Comparison of ENCODE assay signal across 9 cellular contexts in genomic region chr22:30159561-30160353, GRCh38.
DNase-seq lines count a peak whose midpoint lies in the region; ATAC-seq, FAIRE-seq and TF ChIP-seq lines count a peak whose summit lies in the region.
"Had no signal": no experiment of that assay in that cellular context is flagged by ENCODE, and none has a peak within 500 bp of the region (broad histone marks: within the 10 kb centered on the region; RNA-seq: fewer than 3 reads in every experiment).

No MANE protein-coding gene starts in this region.

- no peak for TF ChIP-seq EP300 in SK-N-SH (IDR thresholded peaks at IDR 0.05; ENCODE audit: borderline replicate concordance in 1 of 2, low read depth in 1 of 2, low read length in 1 of 2)

- H3K4me3 ChIP-seq in SK-N-SH (ENCODE audit: low read depth in 2 of 2, low read length in 1 of 2) (no peak overlapping the region), RWPE2 (ENCODE audit: severe bottlenecking) (no peak overlapping the region), small intestine (ENCODE audit: low read depth in 1 of 2, low read length in 2 of 2) (no peak overlapping the region)
- H3K4me3 ChIP-seq: BLaER1 treated with 17β-estradiol and CSF1 and Interleukin-3, amounts not matched to agents 10 nM and 100 nM had no signal

- H3K27me3 ChIP-seq in SK-N-SH (ENCODE audit: insufficient read depth) (no peaks in the 10 kb centered on the region), RWPE2 (ENCODE audit: insufficient read depth, poor library complexity, severe bottlenecking) (no peaks in the 10 kb centered on the region), small intestine (ENCODE audit: control insufficient read depth in 2 of 2, insufficient read depth in 2 of 2, low read length in 2 of 2) (no peaks in the 10 kb centered on the region)
- H3K27me3 ChIP-seq: BLaER1 treated with 17β-estradiol and CSF1 and Interleukin-3, amounts not matched to agents 10 nM and 100 nM had no signal

- H3K79me2 ChIP-seq in SK-N-SH (ENCODE audit: insufficient read depth), result no peaks in the 10 kb centered on the region

- H3F3A ChIP-seq in SK-N-SH (replicated peaks; ENCODE audit: insufficient read depth), result peaks cover 3% of the 10 kb centered on the region

- no peak for TF ChIP-seq CTCF in SK-N-SH (IDR thresholded peaks at IDR 0.05)
- TF ChIP-seq CTCF in RWPE2 (IDR thresholded peaks at IDR 0.05; ENCODE audit: poor library complexity, severe bottlenecking), result no peak

- no peak overlapping the region for H3K4me2 ChIP-seq in SK-N-SH
- H3K4me2 ChIP-seq: BLaER1 treated with 17β-estradiol and CSF1 and Interleukin-3, amounts not matched to agents 10 nM and 100 nM had no signal

- DNase-seq in SK-N-SH (no peak), RWPE2 (ENCODE audit: low spot score) (no peak), fibroblast of peridontal ligament (ENCODE audit: extremely low read depth) (peak; percentile 88), small intestine (peak; percentile 22), SW480 (ENCODE audit: low spot score) (no peak), DMS153 (lab: John Stamatoyannopoulos, UW) (no peak)

- H3K4me1 ChIP-seq in SK-N-SH (ENCODE audit: control insufficient read depth in 1 of 2, insufficient read depth in 2 of 2, low read depth in 1 of 2, low read length in 1 of 2) (no peaks in the 10 kb centered on the region), RWPE2 (ENCODE audit: insufficient read depth, poor library complexity, severe bottlenecking) (peaks cover 2% of the 10 kb centered on the region), small intestine (ENCODE audit: control insufficient read depth in 2 of 2, insufficient read depth in 1 of 2, low read depth in 1 of 2, low read length in 1 of 2) (no peaks in the 10 kb centered on the region)

- no peak overlapping the region for H2AFZ ChIP-seq in SK-N-SH (ENCODE audit: low read depth)

- H3K9me3 ChIP-seq in SK-N-SH, result no peaks in the 10 kb centered on the region
- H3K9me3 ChIP-seq in RWPE2 (ENCODE audit: severe bottlenecking), result no peaks in the 10 kb centered on the region
- H3K9me3 ChIP-seq in small intestine (ENCODE audit: control insufficient read depth, low read depth), result no peaks in the 10 kb centered on the region
- H3K9me3 ChIP-seq: BLaER1 treated with 17β-estradiol and CSF1 and Interleukin-3, amounts not matched to agents 10 nM and 100 nM had no signal

- H3K36me3 ChIP-seq in SK-N-SH (replicated peaks in 1 of 2; ENCODE audit: control insufficient read depth in 1 of 2, insufficient read depth in 2 of 2, low read length in 1 of 2) (no peaks in the 10 kb centered on the region), RWPE2 (ENCODE audit: low read depth) (no peaks in the 10 kb centered on the region), small intestine (ENCODE audit: control insufficient read depth in 2 of 2, insufficient read depth in 2 of 2, low read length in 2 of 2) (no peaks in the 10 kb centered on the region)
- H3K36me3 ChIP-seq: BLaER1 treated with 17β-estradiol and CSF1 and Interleukin-3, amounts not matched to agents 10 nM and 100 nM had no signal

- FAIRE-seq in small intestine (lab: Jason Lieb, UNC), result no peak

- no peaks in the 10 kb centered on the region for H3K9me2 ChIP-seq in SK-N-SH

- H3K27ac ChIP-seq in SK-N-SH (ENCODE audit: low read depth in 2 of 2, low read length in 1 of 2), result no peak overlapping the region
- H3K27ac ChIP-seq in RWPE2 (ENCODE audit: poor library complexity, severe bottlenecking), result no peak overlapping the region
- H3K27ac ChIP-seq in small intestine (ENCODE audit: low read depth in 1 of 2, low read length in 1 of 2), result no peak overlapping the region
- H3K27ac ChIP-seq: BLaER1 treated with 17β-estradiol and CSF1 and Interleukin-3, amounts not matched to agents 10 nM and 100 nM had no signal

- TF ChIP-seq RAD21 in SK-N-SH (IDR thresholded peaks at IDR 0.05; ENCODE audit: low read length), result no peak

- no peaks in the 10 kb centered on the region for H4K20me1 ChIP-seq in SK-N-SH (ENCODE audit: insufficient read depth)
- H4K20me1 ChIP-seq: BLaER1 treated with 17β-estradiol and CSF1 and Interleukin-3, amounts not matched to agents 10 nM and 100 nM had no signal

- WGBS in SK-N-SH (ENCODE audit: low lambda C conversion rate), result 79% methylated on average over 2 of the region's 2 CpGs
- 59 to 66% (median 64%) methylated on average over 2 of the region's 2 CpGs for WGBS in small intestine, 3 donors

- CTCF ChIA-PET in SK-N-SH (lab: Yijun Ruan, JAX), result no interaction called here

- POLR2A ChIA-PET in SK-N-SH (lab: Yijun Ruan, JAX), result no interaction called here

- no peak overlapping the region for H3K9ac ChIP-seq in SK-N-SH
- H3K9ac ChIP-seq: BLaER1 treated with 17β-estradiol and CSF1 and Interleukin-3, amounts not matched to agents 10 nM and 100 nM had no signal

- ATAC-seq in SK-N-SH treated with all-trans-retinoic acid at 6 μM for 48 hours, result peak; percentile 81
- peak; percentile 58 for ATAC-seq in RWPE2 (ENCODE audit: low read depth)
- no peak for ATAC-seq in HG03565 (IDR thresholded peaks at IDR 0.05; ENCODE audit: unreplicated experiment)

TF ChIP-seq in SK-N-SH treated with all-trans-retinoic acid at 6 μM for 48 hours, 23 proteins besides CTCF, POLR2A, EP300 and RAD21 (continues in another document):
- TF ChIP-seq ZFP3 (CRISPR knock-in tag; IDR thresholded peaks at IDR 0.05) (no peak), ZC3H10 (CRISPR knock-in tag; IDR thresholded peaks at IDR 0.05) (no peak), TCF4 (CRISPR knock-in tag; IDR thresholded peaks at IDR 0.05; ENCODE audit: borderline replicate concordance) (no peak), CREB5 (CRISPR knock-in tag; IDR thresholded peaks at IDR 0.05; ENCODE audit: low read depth) (no peak), SNAI2 (CRISPR knock-in tag; IDR thresholded peaks at IDR 0.05) (no peak), PPARA (CRISPR knock-in tag; IDR thresholded peaks at IDR 0.05; ENCODE audit: borderline replicate concordance) (no peak), ZNF8 (CRISPR knock-in tag; IDR thresholded peaks at IDR 0.05) (no peak), ZNF565 (CRISPR knock-in tag; conservative IDR thresholded peaks at IDR 0.05; ENCODE audit: low read depth) (no peak), CSDC2 (CRISPR knock-in tag; IDR thresholded peaks at IDR 0.05) (no peak)

TF ChIP-seq in SK-N-SH, 30 proteins besides CTCF, POLR2A, EP300 and RAD21:
- TF ChIP-seq FOXM1 (IDR thresholded peaks at IDR 0.05; ENCODE audit: low read depth) (no peak), NFIC (IDR thresholded peaks at IDR 0.05; ENCODE audit: borderline replicate concordance) (no peak), JUND (IDR thresholded peaks at IDR 0.05) (no peak), ZBTB33 (IDR thresholded peaks at IDR 0.05; ENCODE audit: borderline replicate concordance, low read depth) (no peak), FOSL2 (IDR thresholded peaks at IDR 0.05; ENCODE audit: borderline replicate concordance, low read depth) (no peak), GATA2 (CRISPR knock-in tag; IDR thresholded peaks at IDR 0.05) (no peak), MAX (IDR thresholded peaks at IDR 0.05; ENCODE audit: low read depth) (no peak), USF1 (IDR thresholded peaks at IDR 0.05; ENCODE audit: borderline replicate concordance, low read depth) (no peak), RXRA (IDR thresholded peaks at IDR 0.05; ENCODE audit: borderline replicate concordance, low read depth) (no peak), POLR2AphosphoS5 (IDR thresholded peaks at IDR 0.05; ENCODE audit: low read depth, low read length) (no peak)

Comparison
In these comparisons a context has a peak if more than half of its experiments do, and no peak if none do; other contexts are left out.
1. DNase-seq: peak in fibroblast of peridontal ligament (single experiment) and small intestine (single experiment); none in SK-N-SH (single experiment), RWPE2 (single experiment), SW480 (single experiment) and DMS153 (single experiment).